In the genomic region with DNA sequence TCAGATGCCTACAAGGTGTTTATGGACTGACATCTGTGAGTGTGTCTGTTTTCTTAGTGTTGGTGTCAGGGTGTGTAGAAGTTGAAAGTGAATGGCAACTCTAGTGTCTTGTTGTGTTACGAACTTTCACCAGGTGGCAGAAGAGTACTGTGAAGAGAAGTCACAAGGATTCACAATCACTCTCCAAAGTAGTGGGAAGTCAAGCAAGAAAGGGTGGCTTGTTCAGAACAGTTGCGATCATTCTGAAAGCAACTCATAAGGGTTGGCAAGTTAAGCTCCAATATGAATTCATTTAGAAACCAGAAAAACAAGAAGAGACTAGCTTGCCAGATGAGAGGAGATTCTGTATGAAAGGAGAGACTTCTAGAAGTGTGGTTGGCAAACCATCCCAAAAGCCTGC, we compare ENCODE assay signal across 1 cellular context.
TF ChIP-seq lines count a peak whose summit lies in the region.

No MANE protein-coding gene starts in this region.

TF ChIP-seq in GM12878, 131 proteins besides CTCF, POLR2A, EP300 and RAD21 (continued from another document):
- TF ChIP-seq, protein P1, sequence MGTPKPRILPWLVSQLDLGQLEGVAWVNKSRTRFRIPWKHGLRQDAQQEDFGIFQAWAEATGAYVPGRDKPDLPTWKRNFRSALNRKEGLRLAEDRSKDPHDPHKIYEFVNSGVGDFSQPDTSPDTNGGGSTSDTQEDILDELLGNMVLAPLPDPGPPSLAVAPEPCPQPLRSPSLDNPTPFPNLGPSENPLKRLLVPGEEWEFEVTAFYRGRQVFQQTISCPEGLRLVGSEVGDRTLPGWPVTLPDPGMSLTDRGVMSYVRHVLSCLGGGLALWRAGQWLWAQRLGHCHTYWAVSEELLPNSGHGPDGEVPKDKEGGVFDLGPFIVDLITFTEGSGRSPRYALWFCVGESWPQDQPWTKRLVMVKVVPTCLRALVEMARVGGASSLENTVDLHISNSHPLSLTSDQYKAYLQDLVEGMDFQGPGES (IDR thresholded peaks at IDR 0.05) = no peak
- TF ChIP-seq SUPT20H (IDR thresholded peaks at IDR 0.05; ENCODE audit: borderline replicate concordance, control insufficient read depth, low read depth, low read length) = no peak
- TF ChIP-seq SMC3 (IDR thresholded peaks at IDR 0.05; ENCODE audit: borderline replicate concordance, low read length) = peak; percentile 94
- TF ChIP-seq LARP7 (IDR thresholded peaks at IDR 0.05) = no peak
- TF ChIP-seq, protein P2, sequence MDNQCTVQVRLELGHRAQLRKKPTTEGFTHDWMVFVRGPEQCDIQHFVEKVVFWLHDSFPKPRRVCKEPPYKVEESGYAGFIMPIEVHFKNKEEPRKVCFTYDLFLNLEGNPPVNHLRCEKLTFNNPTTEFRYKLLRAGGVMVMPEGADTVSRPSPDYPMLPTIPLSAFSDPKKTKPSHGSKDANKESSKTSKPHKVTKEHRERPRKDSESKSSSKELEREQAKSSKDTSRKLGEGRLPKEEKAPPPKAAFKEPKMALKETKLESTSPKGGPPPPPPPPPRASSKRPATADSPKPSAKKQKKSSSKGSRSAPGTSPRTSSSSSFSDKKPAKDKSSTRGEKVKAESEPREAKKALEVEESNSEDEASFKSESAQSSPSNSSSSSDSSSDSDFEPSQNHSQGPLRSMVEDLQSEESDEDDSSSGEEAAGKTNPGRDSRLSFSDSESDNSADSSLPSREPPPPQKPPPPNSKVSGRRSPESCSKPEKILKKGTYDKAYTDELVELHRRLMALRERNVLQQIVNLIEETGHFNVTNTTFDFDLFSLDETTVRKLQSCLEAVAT (IDR thresholded peaks at IDR 0.05) = 0 out of 2 replicates have a peak, but pooled peaks have one; percentile 32
- TF ChIP-seq SIX5 (IDR thresholded peaks at IDR 0.05; ENCODE audit: low read depth, low read length, severe bottlenecking) = no peak
- TF ChIP-seq, protein P3, sequence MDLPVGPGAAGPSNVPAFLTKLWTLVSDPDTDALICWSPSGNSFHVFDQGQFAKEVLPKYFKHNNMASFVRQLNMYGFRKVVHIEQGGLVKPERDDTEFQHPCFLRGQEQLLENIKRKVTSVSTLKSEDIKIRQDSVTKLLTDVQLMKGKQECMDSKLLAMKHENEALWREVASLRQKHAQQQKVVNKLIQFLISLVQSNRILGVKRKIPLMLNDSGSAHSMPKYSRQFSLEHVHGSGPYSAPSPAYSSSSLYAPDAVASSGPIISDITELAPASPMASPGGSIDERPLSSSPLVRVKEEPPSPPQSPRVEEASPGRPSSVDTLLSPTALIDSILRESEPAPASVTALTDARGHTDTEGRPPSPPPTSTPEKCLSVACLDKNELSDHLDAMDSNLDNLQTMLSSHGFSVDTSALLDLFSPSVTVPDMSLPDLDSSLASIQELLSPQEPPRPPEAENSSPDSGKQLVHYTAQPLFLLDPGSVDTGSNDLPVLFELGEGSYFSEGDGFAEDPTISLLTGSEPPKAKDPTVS (IDR thresholded peaks at IDR 0.05; ENCODE audit: low read depth, low read length) = no peak
- TF ChIP-seq JUNB (IDR thresholded peaks at IDR 0.05) = peak; percentile 78
- TF ChIP-seq PAX5 (IDR thresholded peaks at IDR 0.05; ENCODE audit: borderline replicate concordance, low read depth, low read length) = peak; percentile 50; the same call in 1 of the 2 replicates
- TF ChIP-seq NBN (IDR thresholded peaks at IDR 0.05) = peak; percentile 47; the same call in 1 of the 2 replicates
- TF ChIP-seq, protein P4, sequence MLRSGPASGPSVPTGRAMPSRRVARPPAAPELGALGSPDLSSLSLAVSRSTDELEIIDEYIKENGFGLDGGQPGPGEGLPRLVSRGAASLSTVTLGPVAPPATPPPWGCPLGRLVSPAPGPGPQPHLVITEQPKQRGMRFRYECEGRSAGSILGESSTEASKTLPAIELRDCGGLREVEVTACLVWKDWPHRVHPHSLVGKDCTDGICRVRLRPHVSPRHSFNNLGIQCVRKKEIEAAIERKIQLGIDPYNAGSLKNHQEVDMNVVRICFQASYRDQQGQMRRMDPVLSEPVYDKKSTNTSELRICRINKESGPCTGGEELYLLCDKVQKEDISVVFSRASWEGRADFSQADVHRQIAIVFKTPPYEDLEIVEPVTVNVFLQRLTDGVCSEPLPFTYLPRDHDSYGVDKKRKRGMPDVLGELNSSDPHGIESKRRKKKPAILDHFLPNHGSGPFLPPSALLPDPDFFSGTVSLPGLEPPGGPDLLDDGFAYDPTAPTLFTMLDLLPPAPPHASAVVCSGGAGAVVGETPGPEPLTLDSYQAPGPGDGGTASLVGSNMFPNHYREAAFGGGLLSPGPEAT (IDR thresholded peaks at IDR 0.05; ENCODE audit: low read depth) = no peak
- peak; percentile 59; the same call in 1 of the 2 replicates for TF ChIP-seq TBL1XR1 (IDR thresholded peaks at IDR 0.05; ENCODE audit: low read depth, low read length)
- no peak for TF ChIP-seq JUND (IDR thresholded peaks at IDR 0.05; ENCODE audit: low read depth, low read length)
- TF ChIP-seq GABPA (IDR thresholded peaks at IDR 0.05; ENCODE audit: low read depth) = no peak
- no peak for TF ChIP-seq PML (IDR thresholded peaks at IDR 0.05; ENCODE audit: low read length)
- TF ChIP-seq PAX8 (IDR thresholded peaks at IDR 0.05) = no peak
- TF ChIP-seq POLR2AphosphoS5 (IDR thresholded peaks at IDR 0.05; ENCODE audit: low read length) = no peak
